ENCODE assay signal across 17 cellular contexts in the genomic region with DNA sequence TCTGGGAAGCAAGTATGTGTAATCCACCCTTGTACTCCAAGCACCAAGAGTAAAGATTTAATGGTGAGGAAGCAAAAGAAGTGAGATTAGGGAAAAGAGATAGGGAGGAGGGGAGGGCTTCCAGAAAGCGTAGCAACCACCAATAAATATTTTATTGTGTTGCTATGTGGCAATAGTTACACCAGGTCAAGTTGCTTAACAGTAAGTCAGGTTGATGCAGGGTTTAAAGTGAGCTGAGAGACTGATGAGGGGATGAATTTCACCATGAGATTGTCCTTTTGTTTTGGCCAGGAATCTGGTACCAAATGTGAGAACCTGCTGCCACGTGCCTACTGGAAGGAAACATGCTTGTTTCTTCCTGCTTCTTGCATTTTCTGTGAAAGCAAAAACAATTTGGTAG.
DNase-seq lines count a peak whose midpoint lies in the region; ATAC-seq and TF ChIP-seq lines count a peak whose summit lies in the region.
"Had no signal": no experiment of that assay in that cellular context is flagged by ENCODE, and none has a peak within 500 bp of the region (broad histone marks: within the 10 kb centered on the region; RNA-seq: fewer than 3 reads in every experiment).

No MANE protein-coding gene starts in this region.

- H3K4me1 ChIP-seq in mucosa of rectum (ENCODE audit: control insufficient read depth in 2 of 2, insufficient read depth in 2 of 2, low read length in 2 of 2): peaks cover 11 to 40% of the 10 kb centered on the region in 2 donors
- peaks cover 0 to 6% of the 10 kb centered on the region in 2 donors for H3K4me1 ChIP-seq in thyroid gland

- H3K27ac ChIP-seq in mucosa of rectum (ENCODE audit: low read depth in 2 of 2, low read length in 2 of 2) (peak overlapping the region; percentile 38 to 67), thyroid gland (no peak overlapping the region)
- H3K27ac ChIP-seq: ascending aorta, coronary artery had no signal

- no peaks in the 10 kb centered on the region for H3K27me3 ChIP-seq in mucosa of rectum (ENCODE audit: control insufficient read depth in 2 of 2, insufficient read depth in 2 of 2, low read length in 2 of 2)
- no peaks in the 10 kb centered on the region for H3K27me3 ChIP-seq in thyroid gland
- H3K27me3 ChIP-seq: ascending aorta, Peyer's patch had no signal

- H3K36me3 ChIP-seq in mucosa of rectum (ENCODE audit: control insufficient read depth in 2 of 2, insufficient read depth in 2 of 2, low read length in 2 of 2): no peaks in the 10 kb centered on the region
- no peaks in the 10 kb centered on the region for H3K36me3 ChIP-seq in thyroid gland

- no peak for TF ChIP-seq CTCF in fibroblast of pulmonary artery (IDR thresholded peaks at IDR 0.05; ENCODE audit: low read length, missing control alignments)
- TF ChIP-seq CTCF in thyroid gland (IDR thresholded peaks at IDR 0.05): no peak

- H3K9me3 ChIP-seq in mucosa of rectum (ENCODE audit: control insufficient read depth in 2 of 2, low read length in 2 of 2) (no peaks in the 10 kb centered on the region), thyroid gland (no peaks in the 10 kb centered on the region)
- H3K9me3 ChIP-seq: ascending aorta, Peyer's patch had no signal

- in situ Hi-C loops in Caki2 (cut with HindIII; ENCODE audit: low pct_unique_long_range_greater_than_20kb, low sequenced_read_pairs) (no loop called here), G401 (cut with HindIII; ENCODE audit: low sequenced_read_pairs) (no loop called here)

- no peak for TF ChIP-seq POLR2A in thyroid gland (IDR thresholded peaks at IDR 0.05)

- ATAC-seq in GM18858 (IDR thresholded peaks at IDR 0.05; ENCODE audit: unreplicated experiment): no peak

- H3K4me3 ChIP-seq in fibroblast of pulmonary artery (replicated peaks; ENCODE audit: low read depth, low read length) (no peak overlapping the region), mucosa of rectum (ENCODE audit: low read length in 2 of 2) (no peak overlapping the region), thyroid gland (replicated peaks in 1 of 3) (no peak overlapping the region)
- H3K4me3 ChIP-seq: ascending aorta, coronary artery, Peyer's patch had no signal

- DNase-seq in Caki2 (ENCODE audit: low read depth) (peak; percentile 38), NCI-H2196 (lab: John Stamatoyannopoulos, UW; ENCODE audit: unreplicated experiment) (peak; percentile 35), fibroblast of pulmonary artery (ENCODE audit: low read depth) (peak; percentile 76), thyroid gland (no peak), G401 (ENCODE audit: low spot score) (no peak), activated gamma-delta T cell (lab: John Stamatoyannopoulos, UW) (no peak)
- DNase-seq: activated CD4-positive, alpha-beta T cell treated with anti-CD3 and anti-CD28 coated beads for 4 hours; activated CD8-positive, alpha-beta memory T cell treated with anti-CD3 and anti-CD28 coated beads, Interleukin-2, amount 50 U/mL, for 48 hours; activated naive CD4-positive, alpha-beta T cell treated with Interleukin-2 at 50 U/mL for 16 hours; NCI-H1048; NCI-H2171 treated with DMSO at 0.1 percent for 48 hours; NCI-H82; Peyer's patch had no signal

- intact Hi-C loops in thyroid gland (cut with DNase I): no loop called here

- 65 to 77% methylated on average over 2 of the region's 2 CpGs for WGBS in thyroid gland, 2 donors

- H3K9ac ChIP-seq in mucosa of rectum (ENCODE audit: low read depth in 1 of 2, low read length in 2 of 2): no peak overlapping the region

Comparison
In these comparisons a context has a peak if more than half of its experiments do, and no peak if none do; other contexts are left out.
1. DNase-seq: peak in Caki2 (single experiment), NCI-H2196 (single experiment) and fibroblast of pulmonary artery (single experiment); none in thyroid gland (0 of 2), G401 (single experiment) and activated gamma-delta T cell (single experiment).
2. H3K27ac ChIP-seq: peak in mucosa of rectum (2 of 2); none in thyroid gland (0 of 3).